Comparison of ENCODE assay signal across 8 cellular contexts in the genomic region with DNA sequence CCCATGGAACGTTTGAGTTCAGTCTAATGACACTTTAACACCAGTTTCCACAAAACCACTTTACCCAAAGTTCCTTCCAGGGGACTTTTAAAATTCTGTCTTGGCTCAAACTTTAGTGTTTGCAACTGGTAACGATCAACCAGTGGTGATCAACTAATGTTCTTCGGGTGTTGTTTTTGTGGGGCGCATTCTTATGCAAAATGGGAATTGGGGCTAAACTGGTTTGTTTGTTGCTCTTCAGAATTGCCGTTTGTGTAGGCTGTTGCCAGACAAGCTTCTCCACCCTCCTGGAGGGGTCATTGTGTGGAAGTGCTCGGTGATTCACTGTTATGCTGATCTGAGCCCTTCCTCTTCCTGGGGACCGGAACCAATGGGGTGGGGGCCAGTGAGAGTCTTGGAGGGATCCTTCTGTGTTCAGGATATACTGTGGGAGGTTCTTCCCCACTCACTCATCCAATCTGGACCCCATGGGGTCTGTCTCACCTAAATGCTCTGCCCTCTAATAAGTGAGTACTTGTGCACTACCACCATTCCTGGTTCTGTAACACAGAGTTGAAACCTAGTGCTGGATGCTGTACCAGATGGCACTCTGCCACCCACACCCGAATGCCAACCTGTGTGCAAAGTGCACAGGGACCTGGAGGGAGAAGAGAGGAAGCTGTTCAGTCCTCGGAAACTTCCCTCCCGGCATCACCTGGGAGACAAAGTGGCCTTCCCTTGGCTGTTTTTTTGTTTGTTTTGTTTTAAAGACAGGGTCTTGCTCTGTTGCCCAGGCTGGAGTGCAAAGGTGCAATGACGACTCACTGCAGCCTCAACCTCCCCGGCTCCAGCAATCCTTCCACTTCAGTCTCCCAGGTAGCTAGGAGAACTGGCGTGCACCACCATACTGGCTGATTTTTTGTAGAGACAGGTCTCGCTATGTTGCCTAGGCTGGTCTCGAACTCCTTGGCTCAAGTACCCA. TPM values are rescaled to one million over a fixed set of nuclear protein-coding genes. Genes with fewer than 3 reads are reported as not detected.
DNase-seq lines count a peak whose midpoint lies in the region; ATAC-seq and TF ChIP-seq lines count a peak whose summit lies in the region.

No MANE protein-coding gene starts in this region.

- TF ChIP-seq CTCF in GM13977 (IDR thresholded peaks at IDR 0.05; ENCODE audit: extremely low read depth, insufficient read depth, missing control alignments), result no peak
- no peak for TF ChIP-seq CTCF in neural crest cell (conservative IDR thresholded peaks at IDR 0.05)

- no peaks in the 10 kb centered on the region for H3K9me3 Mint-ChIP-seq in neural crest cell

- no peaks in the 10 kb centered on the region for H3K36me3 Mint-ChIP-seq in neural crest cell (ENCODE audit: low read depth)

- H3K4me3 Mint-ChIP-seq in neural crest cell, result peak overlapping the region; percentile 83

- H3K36me3 ChIP-seq in duodenal mucosa (ENCODE audit: control insufficient read depth in 1 of 2, insufficient read depth in 2 of 2, low read length in 2 of 2), result no peaks in the 10 kb centered on the region

- H3K27me3 ChIP-seq in duodenal mucosa (ENCODE audit: control insufficient read depth in 1 of 2, insufficient read depth in 2 of 2, low read length in 2 of 2), result no peaks in the 10 kb centered on the region

- no peak overlapping the region for H3K27ac Mint-ChIP-seq in neural crest cell (ENCODE audit: unreplicated experiment)

- ATAC-seq in GM18511 (IDR thresholded peaks at IDR 0.05; ENCODE audit: unreplicated experiment) (no peak), GM19328 (IDR thresholded peaks at IDR 0.05; ENCODE audit: unreplicated experiment) (no peak), HG02763 (IDR thresholded peaks at IDR 0.05; ENCODE audit: unreplicated experiment) (no peak)

- H3K4me3 ChIP-seq in duodenal mucosa (ENCODE audit: low read depth in 1 of 2, low read length in 2 of 2), result peak overlapping the region; percentile 76 to 84

- in situ Hi-C loops in GM13977 (cut with MboI; ENCODE audit: low pct_unique_long_range_greater_than_20kb, low sequenced_read_pairs, unreplicated experiment), result no loop called here

- H3K9ac ChIP-seq in duodenal mucosa (ENCODE audit: low read depth in 1 of 2, low read length in 2 of 2), result peak overlapping the region; percentile 68 to 85

- peaks cover 40 to 44% of the 10 kb centered on the region in 2 donors for H3K4me1 ChIP-seq in duodenal mucosa (ENCODE audit: control insufficient read depth in 1 of 2, insufficient read depth in 2 of 2, low read length in 2 of 2)

- peaks cover 80% of the 10 kb centered on the region for H3K27me3 Mint-ChIP-seq in neural crest cell (ENCODE audit: low read depth)

- DNase-seq in GM13977 (ENCODE audit: low spot score) (peak; percentile 27), RPMI7951 (ENCODE audit: low read depth) (peak; percentile 48), neural crest cell (ENCODE audit: low read depth, low spot score) (no peak), epidermal melanocyte (ENCODE audit: insufficient read length, low spot score) (no peak)

- no peaks in the 10 kb centered on the region for H3K9me3 ChIP-seq in duodenal mucosa (ENCODE audit: control insufficient read depth in 1 of 2, low read length in 2 of 2)

- H3K4me1 Mint-ChIP-seq in neural crest cell, result peaks cover 24% of the 10 kb centered on the region

- no peak overlapping the region for H3K27ac ChIP-seq in duodenal mucosa (ENCODE audit: low read depth, low read length)

RNA-seq across cellular contexts. Expression of a gene that starts 2.1 kb away (rescaled TPM):
- total RNA-seq in RPMI7951 (2014; rRNA removed; shearing (Covaris generic)), result 53.7 and 60.3 TPM in 2 replicates
- 2.4 and 3.5 TPM in 2 replicates for total RNA-seq in neural crest cell

RNA-seq across cellular contexts. Expression of a gene that starts 46.4 kb away (rescaled TPM):
- 253 and 254 TPM in 2 replicates for total RNA-seq in RPMI7951 (2014; rRNA removed; shearing (Covaris generic))
- total RNA-seq in neural crest cell, result 1,068 and 1,071 TPM in 2 replicates

RNA-seq across cellular contexts. Expression of a gene that starts 47.4 kb away (rescaled TPM):
- total RNA-seq in RPMI7951 (2014; rRNA removed; shearing (Covaris generic)), result 403 and 427 TPM in 2 replicates
- 291 and 293 TPM in 2 replicates for total RNA-seq in neural crest cell

Comparison
In these comparisons a context has a peak if more than half of its experiments do, and no peak if none do; other contexts are left out.
1. DNase-seq: peak in GM13977 (single experiment) and RPMI7951 (single experiment); none in neural crest cell (single experiment) and epidermal melanocyte (single experiment).
2. RNA of a gene that starts 2.1 kb away (total RNA-seq): 53.7 to 60.3 TPM in RPMI7951; 2.4 to 3.5 TPM in neural crest cell; every median in the first group is over 10 times any median in the second.